14 cellular contexts compared by ENCODE assay signal in the genomic region with DNA sequence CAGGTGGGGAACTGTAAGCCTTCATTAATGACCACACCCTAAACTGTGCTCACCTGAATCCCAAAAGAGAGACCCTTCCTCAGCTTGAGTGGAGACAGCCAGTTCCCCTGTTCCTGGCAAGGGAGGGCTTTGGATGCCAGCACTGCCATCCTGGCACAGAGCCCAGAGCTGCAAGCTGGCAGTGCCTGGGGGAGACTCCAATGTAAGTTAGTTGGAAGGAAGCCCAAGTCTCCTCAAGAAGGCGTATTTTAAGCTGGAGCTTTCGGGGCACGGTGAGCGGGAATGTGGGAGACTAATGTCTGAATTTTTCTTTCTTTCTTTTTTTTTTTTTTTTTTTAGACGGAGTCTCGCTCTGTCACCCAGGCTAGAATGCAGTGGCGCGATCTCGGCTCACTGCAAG. TPM values are rescaled to one million over a fixed set of nuclear protein-coding genes. Genes with fewer than 3 reads are reported as not detected.
DNase-seq lines count a peak whose midpoint lies in the region; ATAC-seq, FAIRE-seq and TF ChIP-seq lines count a peak whose summit lies in the region.
"Had no signal": no experiment of that assay in that cellular context is flagged by ENCODE, and none has a peak within 500 bp of the region (broad histone marks: within the 10 kb centered on the region; RNA-seq: fewer than 3 reads in every experiment).

No MANE protein-coding gene starts in this region.

- H4K91ac ChIP-seq in IMR-90 (ENCODE audit: insufficient read depth, low read depth, low read length): peak overlapping the region; percentile 56; the same call in 1 of the 2 replicates

- H3K9me3 Mint-ChIP-seq in astrocyte (ENCODE audit: unreplicated experiment): no peaks in the 10 kb centered on the region
- H3K9me3 Mint-ChIP-seq: dendritic cell treated with granulocyte-macrophage colony-stimulating factor and Interleukin-4, amounts not matched to agents 40 ng/mL and 50 ng/mL, for 4 days had no signal

- CTCF ChIA-PET in IMR-90 (lab: Yijun Ruan, JAX): interaction anchor here (0.7 kb wide), 1 partner anchor 63 kb away, joined by 3 read pairs; no protein-coding TSS in a partner anchor

- no peak overlapping the region for H3K27ac Mint-ChIP-seq in astrocyte (ENCODE audit: unreplicated experiment)

- no peak overlapping the region for H3K18ac ChIP-seq in IMR-90 (ENCODE audit: low read depth, low read length)

- no peak overlapping the region for H3K56ac ChIP-seq in IMR-90 (ENCODE audit: extremely low read depth, insufficient read depth, low read length)

- peak overlapping the region; percentile 62; the same call in 1 of the 2 replicates for H3K14ac ChIP-seq in IMR-90 (replicated peaks; ENCODE audit: low read depth, low read length)

- no peak for ATAC-seq in IMR-90 (ENCODE audit: low read depth)
- ATAC-seq in HG02840 (IDR thresholded peaks at IDR 0.05; ENCODE audit: low FRiP score, unreplicated experiment): no peak

- TF ChIP-seq RAD21 in IMR-90 (IDR thresholded peaks at IDR 0.05; ENCODE audit: low read length): no peak
- TF ChIP-seq RAD21 in liver (IDR thresholded peaks at IDR 0.05): no peak

- TF ChIP-seq CTCF in IMR-90 (conservative IDR thresholded peaks at IDR 0.05; ENCODE audit: low read depth, low read length): no peak
- TF ChIP-seq CTCF in astrocyte (IDR thresholded peaks at IDR 0.05; ENCODE audit: insufficient read depth, low read depth, low read length): no peak
- no peak for TF ChIP-seq CTCF in liver (IDR thresholded peaks at IDR 0.05; ENCODE audit: low read depth, low read length, missing input control)
- no peak for TF ChIP-seq CTCF in suprapubic skin (IDR thresholded peaks at IDR 0.05)

- peak overlapping the region; percentile 85; the same call in 1 of the 2 replicates for H3K23ac ChIP-seq in IMR-90 (ENCODE audit: low read depth, low read length)

- H2BK15ac ChIP-seq in IMR-90 (ENCODE audit: low read depth, low read length): peak overlapping the region; percentile 37; the same call in 2 of the 3 replicates

- H3K4me1 ChIP-seq in IMR-90 (ENCODE audit: control insufficient read depth, insufficient read depth, low read length) (peaks cover 34% of the 10 kb centered on the region), astrocyte (ENCODE audit: insufficient read depth, low read length) (peaks cover 58% of the 10 kb centered on the region), liver (ENCODE audit: control insufficient read depth in 4 of 4, insufficient read depth in 4 of 4, low read length in 3 of 4) (peaks cover 17 to 53% (median 35%) of the 10 kb centered on the region in 4 donors), suprapubic skin (peaks cover 76% of the 10 kb centered on the region)

- TF ChIP-seq EP300 in suprapubic skin (IDR thresholded peaks at IDR 0.05): no peak

- H3K4me1 Mint-ChIP-seq in astrocyte (ENCODE audit: low read depth, unreplicated experiment): peaks cover 24% of the 10 kb centered on the region

- peaks cover 11% of the 10 kb centered on the region for H4K20me1 ChIP-seq in IMR-90 (ENCODE audit: insufficient read depth, low read length)
- H4K20me1 ChIP-seq in astrocyte (ENCODE audit: insufficient read depth, low read length): peaks cover 32% of the 10 kb centered on the region

- peaks cover 10% of the 10 kb centered on the region for H3K9me1 ChIP-seq in IMR-90 (ENCODE audit: insufficient read depth, low read length)

- dilution Hi-C loops in IMR-90 (cut with HindIII; ENCODE audit: low sequenced_read_pairs, unreplicated experiment): no loop called here

- no TSS peak for BruUV-seq in IMR-90 (replicated peaks; lab: Mats Ljungman, UMichigan)

- peak overlapping the region; percentile 47; the same call in 1 of the 2 replicates for H2BK120ac ChIP-seq in IMR-90 (ENCODE audit: low read depth, low read length)

- WGBS in IMR-90 (ENCODE audit: extremely low coverage in 2 of 2, insufficient read length in 1 of 2), 2 experiments: no CpG with 5 or more reads among the region's 9 CpGs
- WGBS in liver: 69% methylated on average over 9 of the region's 9 CpGs
- 25% methylated on average over 7 of the region's 9 CpGs for whole genome bisulfite sequencing in suprapubic skin

- H3K4me3 Mint-ChIP-seq in astrocyte (ENCODE audit: unreplicated experiment): no peak overlapping the region

- FAIRE-seq in astrocyte (lab: Jason Lieb, UNC): no peak
- FAIRE-seq: G401.6, GM19239 had no signal

- H2BK20ac ChIP-seq in IMR-90 (ENCODE audit: low read depth, low read length): peak overlapping the region; percentile 32; the same call in 1 of the 2 replicates

- TF ChIP-seq POLR2A in IMR-90 (IDR thresholded peaks at IDR 0.05; ENCODE audit: low read depth, low read length) (no peak), suprapubic skin (IDR thresholded peaks at IDR 0.05) (no peak)

- POLR2A ChIA-PET in IMR-90 (lab: Charles Lee; ENCODE audit: unreplicated experiment): interaction anchor here (0.7 kb wide), 1 partner anchor 101 kb away, joined by 14 read pairs; no protein-coding TSS in a partner anchor

- H3K79me2 ChIP-seq in astrocyte (ENCODE audit: insufficient read depth, low read length): peaks cover 79% of the 10 kb centered on the region

- H3K27me3 Mint-ChIP-seq in astrocyte (ENCODE audit: low read depth, unreplicated experiment): no peaks in the 10 kb centered on the region
- H3K27me3 Mint-ChIP-seq: dendritic cell treated with granulocyte-macrophage colony-stimulating factor and Interleukin-4, amounts not matched to agents 40 ng/mL and 50 ng/mL, for 4 days had no signal

- H3K9ac ChIP-seq in IMR-90 (ENCODE audit: low read depth, low read length): no peak overlapping the region
- no peak overlapping the region for H3K9ac ChIP-seq in astrocyte (ENCODE audit: low read length)
- H3K9ac ChIP-seq in liver (ENCODE audit: low read depth in 1 of 2, low read length in 2 of 2): no peak overlapping the region

- no peaks in the 10 kb centered on the region for H3K27me3 ChIP-seq in IMR-90 (ENCODE audit: control insufficient read depth, insufficient read depth, low read length)
- H3K27me3 ChIP-seq in astrocyte (ENCODE audit: insufficient read depth, low read length): no peaks in the 10 kb centered on the region
- H3K27me3 ChIP-seq in liver (ENCODE audit: control insufficient read depth in 4 of 4, insufficient read depth in 4 of 4, low read length in 3 of 4): no peaks in the 10 kb centered on the region
- H3K27me3 ChIP-seq in suprapubic skin: no peaks in the 10 kb centered on the region

- H3K27ac ChIP-seq in IMR-90 (ENCODE audit: insufficient read depth, low read length): peak overlapping the region; percentile 52
- H3K27ac ChIP-seq in astrocyte (ENCODE audit: low read depth, low read length): no peak overlapping the region
- H3K27ac ChIP-seq in liver (ENCODE audit: low read depth in 1 of 2, low read length in 2 of 2): peak overlapping the region; percentile 65 to 97
- peak overlapping the region; percentile 98 for H3K27ac ChIP-seq in suprapubic skin

- H3K36me3 ChIP-seq in IMR-90 (ENCODE audit: control insufficient read depth, insufficient read depth, low read length) (peaks cover 3% of the 10 kb centered on the region; the same call in 1 of the 2 replicates), astrocyte (ENCODE audit: insufficient read depth, low read length) (no peaks in the 10 kb centered on the region), liver (ENCODE audit: control insufficient read depth in 4 of 4, insufficient read depth in 3 of 4, low read depth in 1 of 4, low read length in 3 of 4) (no peaks in the 10 kb centered on the region), suprapubic skin (no peaks in the 10 kb centered on the region)

- DNase-seq in IMR-90 (no peak), astrocyte (ENCODE audit: low read depth) (no peak), suprapubic skin (ENCODE audit: low spot score in 2 of 2) (no peak), OCI-M2 (lab: John Stamatoyannopoulos, UW; ENCODE audit: unreplicated experiment) (no peak), NCI-H128 (lab: John Stamatoyannopoulos, UW; ENCODE audit: unreplicated experiment) (no peak)
- no peak for DNase-seq in NK-92 treated with Interleukin-12 subunit alpha and Interleukin-12 subunit beta, amount 100 ng/mL, for 24 hours (lab: John Stamatoyannopoulos, UW)
- DNase-seq: SHP77 treated with DMSO at 0.1 percent for 48 hours had no signal

- H2AFZ ChIP-seq in IMR-90 (replicated peaks; ENCODE audit: low read length, poor library complexity) (no peak overlapping the region), astrocyte (ENCODE audit: low read depth, low read length) (no peak overlapping the region)

- no peak overlapping the region for H3K4me3 ChIP-seq in IMR-90 (ENCODE audit: insufficient read depth, low read depth, low read length)
- H3K4me3 ChIP-seq in astrocyte (ENCODE audit: insufficient read depth, low read depth, low read length): no peak overlapping the region
- no peak overlapping the region for H3K4me3 ChIP-seq in liver (ENCODE audit: low read depth in 1 of 3, low read length in 3 of 3)
- peak overlapping the region; percentile 77 for H3K4me3 ChIP-seq in suprapubic skin

- no peaks in the 10 kb centered on the region for H3K36me3 Mint-ChIP-seq in astrocyte (ENCODE audit: low read depth, unreplicated experiment)

- peak overlapping the region; percentile 29 for H2BK5ac ChIP-seq in IMR-90 (ENCODE audit: low read depth, low read length, poor library complexity, severe bottlenecking)

- H2AK5ac ChIP-seq in IMR-90 (ENCODE audit: low read depth, low read length): peak overlapping the region; percentile 79

- in situ Hi-C loops in IMR-90 (cut with MboI; ENCODE audit: low sequenced_read_pairs): loop anchor here (5.0 kb wide), 1 partner anchor 65 kb away; no protein-coding TSS in a partner anchor

- peak overlapping the region; percentile 43 to 73; a peak in 3 of 4 replicates for H4K8ac ChIP-seq in IMR-90 (ENCODE audit: low read depth in 2 of 2, low read length in 2 of 2)

- peak overlapping the region; percentile 2; the same call in 1 of the 2 replicates for H3K4me2 ChIP-seq in IMR-90 (ENCODE audit: low read depth, low read length)
- H3K4me2 ChIP-seq in astrocyte (ENCODE audit: low read length): peak overlapping the region; percentile 0

- H3K79me1 ChIP-seq in IMR-90 (ENCODE audit: low read depth in 1 of 2, low read length in 2 of 2): peaks cover 15 to 54% of the 10 kb centered on the region in 2 experiments

- H2AK9ac ChIP-seq in IMR-90 (replicated peaks; ENCODE audit: low read depth, low read length, poor library complexity): no peak overlapping the region

- peak overlapping the region; percentile 73 for H3K4ac ChIP-seq in IMR-90 (ENCODE audit: low read depth, low read length)

- H4K5ac ChIP-seq in IMR-90 (ENCODE audit: low read depth, low read length): peak overlapping the region; percentile 50

- no peaks in the 10 kb centered on the region for H3K9me3 ChIP-seq in IMR-90 (ENCODE audit: control insufficient read depth, insufficient read depth, low read length)
- no peaks in the 10 kb centered on the region for H3K9me3 ChIP-seq in astrocyte (ENCODE audit: insufficient read depth, low read depth, low read length)
- no peaks in the 10 kb centered on the region for H3K9me3 ChIP-seq in liver (ENCODE audit: control insufficient read depth in 4 of 4, low read length in 3 of 4)
- H3K9me3 ChIP-seq in suprapubic skin: no peaks in the 10 kb centered on the region

- intact Hi-C loops in IMR-90 (cut with micrococcal nuclease): loop anchor here (2.0 kb wide), 1 partner anchor 14 kb away; no protein-coding TSS in a partner anchor

RNA-seq across cellular contexts. Expression of a gene that starts 4.7 kb away (rescaled TPM):
- total RNA-seq in IMR-90 (2012; rRNA removed): 14.3 and 16.1 TPM in 2 replicates
- polyA plus RNA-seq in IMR-90 (2012; rRNA removed): 25.6 and 25.8 TPM in 2 replicates
- polyA plus RNA-seq in IMR-90 (2012; cell fraction: cytosol; rRNA removed): 15.5 and 25.9 TPM in 2 replicates
- 8.9 and 13.7 TPM in 2 replicates for polyA plus RNA-seq in IMR-90 (2012; cell fraction: nucleus; rRNA removed; ENCODE audit: low replicate concordance)
- 13.0 and 15.8 TPM in 2 replicates for total RNA-seq in astrocyte
- 10 to 100 TPM; 27.5 to 31.0 TPM for total RNA-seq in liver
- 10 to 100 TPM; 15.7 to 28.4 TPM for polyA plus RNA-seq in liver
- total RNA-seq in suprapubic skin: 10 to 100 TPM; 60.0 to 86.8 (median 81.5) TPM

RNA-seq across cellular contexts. Expression of a gene that starts 45.5 kb away (rescaled TPM):
- not detected in 2 replicates for total RNA-seq in IMR-90 (2012; rRNA removed)
- not detected in 2 replicates for polyA plus RNA-seq in IMR-90 (2012; rRNA removed)
- polyA plus RNA-seq in IMR-90 (2012; cell fraction: cytosol; rRNA removed): not detected in 2 replicates
- not detected in 2 replicates for polyA plus RNA-seq in IMR-90 (2012; cell fraction: nucleus; rRNA removed; ENCODE audit: low replicate concordance)
- not detected in 2 replicates for total RNA-seq in astrocyte
- not detected for total RNA-seq in liver
- polyA plus RNA-seq in liver: not detected
- not detected for total RNA-seq in suprapubic skin
- total RNA-seq: activated CD8-positive, alpha-beta memory T cell treated with anti-CD3 and anti-CD28 coated beads for 36 hours; LHCN-M2 had no signal
